ENCODE assay signal across 26 cellular contexts in genomic region chr13:112832811-112833210, GRCh38.
A peak's percentile ranks its signal among the peaks of the same experiment; 100 is the strongest.
DNase-seq lines count a peak whose midpoint lies in the region; ATAC-seq, FAIRE-seq and TF ChIP-seq lines count a peak whose summit lies in the region.
"Had no signal": no experiment of that assay in that cellular context is flagged by ENCODE, and none has a peak within 500 bp of the region (broad histone marks: within the 10 kb centered on the region; RNA-seq: fewer than 3 reads in every experiment).

No MANE protein-coding gene starts in this region.

- H3K27ac ChIP-seq in astrocyte (ENCODE audit: low read depth, low read length): no peak overlapping the region
- H3K27ac ChIP-seq: BLaER1 had no signal

- H3K4me3 ChIP-seq in astrocyte (ENCODE audit: insufficient read depth, low read depth, low read length): no peak overlapping the region
- H3K4me3 ChIP-seq: BLaER1 had no signal

- H3K4me2 ChIP-seq in astrocyte (ENCODE audit: low read length): no peak overlapping the region
- H3K4me2 ChIP-seq: BLaER1 had no signal

- no peak for TF ChIP-seq POLR2A in erythroblast (IDR thresholded peaks at IDR 0.05; ENCODE audit: low read length)

- H3K4me1 Mint-ChIP-seq in astrocyte (ENCODE audit: low read depth, unreplicated experiment) (peaks cover 13% of the 10 kb centered on the region), nephron progenitor cell (peaks cover 8% of the 10 kb centered on the region)
- H3K4me1 Mint-ChIP-seq: CD14-positive monocyte; CD4-positive, alpha-beta memory T cell; CD4-positive, CD25-positive, alpha-beta regulatory T cell; CD8-positive, alpha-beta memory T cell had no signal

- FAIRE-seq in astrocyte (lab: Jason Lieb, UNC): no peak
- FAIRE-seq: A204.1, GM12891, GM19239 had no signal

- ATAC-seq in sciatic nerve (peak; percentile 11), GM21367 (IDR thresholded peaks at IDR 0.05; ENCODE audit: unreplicated experiment) (no peak)
- no peak for ATAC-seq in activated naive CD4-positive, alpha-beta T cell treated with anti-CD3 and anti-CD28 coated beads, Interleukin-2, amount 50 U/mL, for 72 hours

- no peaks in the 10 kb centered on the region for H3K4me1 ChIP-seq in astrocyte (ENCODE audit: insufficient read depth, low read length)
- H3K4me1 ChIP-seq: BLaER1 had no signal

- no peak overlapping the region for H3K9ac ChIP-seq in astrocyte (ENCODE audit: low read length)
- H3K9ac ChIP-seq: BLaER1 had no signal

- TF ChIP-seq CTCF in astrocyte (IDR thresholded peaks at IDR 0.05; ENCODE audit: insufficient read depth, low read depth, low read length) (no peak), nephron progenitor cell (IDR thresholded peaks at IDR 0.05) (no peak)

- no peaks in the 10 kb centered on the region for H3K79me2 ChIP-seq in astrocyte (ENCODE audit: insufficient read depth, low read length)

- no peak overlapping the region for H2AFZ ChIP-seq in astrocyte (ENCODE audit: low read depth, low read length)

- DNase-seq in astrocyte (ENCODE audit: low read depth): no peak
- DNase-seq in nephron progenitor cell: no peak
- DNase-seq in sciatic nerve (ENCODE audit: low spot score): no peak
- no peak for DNase-seq in erythroblast (lab: John Stamatoyannopoulos, UW)
- DNase-seq in activated naive CD4-positive, alpha-beta T cell treated with anti-CD3 and anti-CD28 coated beads, Interleukin-2, amount 50 U/mL, for 72 hours (ENCODE audit: low spot score in 2 of 2): no peak
- DNase-seq: 8988T; ACHN; BE2C; C1 segment of cervical spinal cord; CD4-positive, alpha-beta memory T cell; CD4-positive, CD25-positive, alpha-beta regulatory T cell; CD8-positive, alpha-beta memory T cell; COR-L47; DMS 273 treated with DMSO at 0.1 percent for 48 hours; DMS153; DMS53; DMS79; DND-41; EL; GDM1 had no signal

- H3K4me3 Mint-ChIP-seq in astrocyte (ENCODE audit: unreplicated experiment) (no peak overlapping the region), nephron progenitor cell (no peak overlapping the region)
- H3K4me3 Mint-ChIP-seq: CD14-positive monocyte; CD4-positive, alpha-beta memory T cell; CD4-positive, CD25-positive, alpha-beta regulatory T cell; CD8-positive, alpha-beta memory T cell had no signal

- H3K9me3 Mint-ChIP-seq in astrocyte (ENCODE audit: unreplicated experiment) (no peaks in the 10 kb centered on the region), nephron progenitor cell (no peaks in the 10 kb centered on the region)
- no peaks in the 10 kb centered on the region for H3K9me3 Mint-ChIP-seq in activated naive CD4-positive, alpha-beta T cell treated with anti-CD3 and anti-CD28 coated beads, Interleukin-2, amount 50 U/mL, for 72 hours
- H3K9me3 Mint-ChIP-seq: CD4-positive, alpha-beta memory T cell; CD4-positive, CD25-positive, alpha-beta regulatory T cell; CD8-positive, alpha-beta memory T cell had no signal

- peak overlapping the region; percentile 91 for H3K27ac Mint-ChIP-seq in astrocyte (ENCODE audit: unreplicated experiment)
- peak overlapping the region; percentile 15 for H3K27ac Mint-ChIP-seq in nephron progenitor cell
- H3K27ac Mint-ChIP-seq in activated naive CD4-positive, alpha-beta T cell treated with anti-CD3 and anti-CD28 coated beads, Interleukin-2, amount 50 U/mL, for 72 hours: no peak overlapping the region
- H3K27ac Mint-ChIP-seq: CD4-positive, alpha-beta memory T cell; CD4-positive, CD25-positive, alpha-beta regulatory T cell; CD8-positive, alpha-beta memory T cell had no signal

- H3K27me3 Mint-ChIP-seq in astrocyte (ENCODE audit: low read depth, unreplicated experiment) (no peaks in the 10 kb centered on the region), nephron progenitor cell (ENCODE audit: low read depth, poor library complexity) (peaks cover 7% of the 10 kb centered on the region)
- H3K27me3 Mint-ChIP-seq: CD4-positive, alpha-beta memory T cell; CD4-positive, CD25-positive, alpha-beta regulatory T cell; CD8-positive, alpha-beta memory T cell had no signal

- peaks cover 35% of the 10 kb centered on the region for H3K36me3 Mint-ChIP-seq in astrocyte (ENCODE audit: low read depth, unreplicated experiment)
- peaks cover 76% of the 10 kb centered on the region for H3K36me3 Mint-ChIP-seq in nephron progenitor cell (ENCODE audit: low read depth)
- H3K36me3 Mint-ChIP-seq in activated naive CD4-positive, alpha-beta T cell treated with anti-CD3 and anti-CD28 coated beads, Interleukin-2, amount 50 U/mL, for 72 hours: peaks cover 15 to 21% of the 10 kb centered on the region in 2 donors

- H3K9me3 ChIP-seq in astrocyte (ENCODE audit: insufficient read depth, low read depth, low read length): no peaks in the 10 kb centered on the region
- H3K9me3 ChIP-seq: BE2C, BLaER1 had no signal

- H3K36me3 ChIP-seq in astrocyte (ENCODE audit: insufficient read depth, low read length): no peaks in the 10 kb centered on the region

- no peaks in the 10 kb centered on the region for H3K27me3 ChIP-seq in astrocyte (ENCODE audit: insufficient read depth, low read length)
- H3K27me3 ChIP-seq: BE2C, BLaER1 had no signal

- no peaks in the 10 kb centered on the region for H4K20me1 ChIP-seq in astrocyte (ENCODE audit: insufficient read depth, low read length)
- H4K20me1 ChIP-seq: BLaER1 had no signal

- intact Hi-C loops in sciatic nerve (cut with DNase I): no loop called here

Comparison
In these comparisons a context has a peak if more than half of its experiments do, and no peak if none do; other contexts are left out.
1. H3K27ac Mint-ChIP-seq: peak in astrocyte (single experiment) and nephron progenitor cell (single experiment); none in activated naive CD4-positive, alpha-beta T cell treated with anti-CD3 and anti-CD28 coated beads, Interleukin-2, amount 50 U/mL, for 72 hours (0 of 2).